In genomic region chr13:20702945-20703784, GRCh38 we compare ENCODE assay signal across 8 cellular contexts. TPM values are rescaled to one million over a fixed set of nuclear protein-coding genes. Genes with fewer than 3 reads are reported as not detected.
DNase-seq lines count a peak whose midpoint lies in the region; ATAC-seq, FAIRE-seq and TF ChIP-seq lines count a peak whose summit lies in the region.

Gene IL17D (plus strand): TSS chr13:20703699. CDS start chr13:20704002, 303 bp downstream.

- H3K9me3 ChIP-seq in A549 (no peaks in the 10 kb centered on the region), SJCRH30 (replicated peaks) (no peaks in the 10 kb centered on the region), smooth muscle cell (replicated peaks; ENCODE audit: low read depth) (no peaks in the 10 kb centered on the region)

- H2AFZ ChIP-seq in smooth muscle cell (ENCODE audit: low read depth), result peak within 1 kb of the TSS; percentile 92

- DNase-seq in A549 (ENCODE audit: low read depth in 1 of 2, low spot score in 1 of 2) (no peak), SJCRH30 (peak; percentile 31 to 52), astrocyte of the hippocampus (ENCODE audit: low read depth, low spot score) (peak; percentile 60), iPS-NIHi11 (ENCODE audit: low spot score) (peak; percentile 67), smooth muscle cell (lab: John Stamatoyannopoulos, UW; ENCODE audit: unreplicated experiment) (no peak), NCI-H1048 (lab: John Stamatoyannopoulos, UW) (no peak)

- H3K36me3 ChIP-seq in SJCRH30, result no peaks in the 10 kb centered on the region
- no peaks in the 10 kb centered on the region for H3K36me3 ChIP-seq in smooth muscle cell (ENCODE audit: low read depth)

- H3K27ac ChIP-seq in A549, result peak within 1 kb of the TSS; percentile 62 to 96
- no peak within 1 kb of the TSS for H3K27ac ChIP-seq in SJCRH30
- no peak within 1 kb of the TSS for H3K27ac ChIP-seq in smooth muscle cell (ENCODE audit: low read depth)

- POLR2A ChIA-PET in A549 (lab: Yijun Ruan, JAX), result interaction anchor here (0.7 kb wide), 2 partner anchors 31 to 283 kb away, joined by 4 to 8 read pairs; no protein-coding TSS in a partner anchor

- peak within 1 kb of the TSS; percentile 63 for H3K4me3 ChIP-seq in A549
- peak within 1 kb of the TSS; percentile 72 for H3K4me3 ChIP-seq in SJCRH30
- H3K4me3 ChIP-seq in smooth muscle cell, result peak within 1 kb of the TSS; percentile 86

- H3K9ac ChIP-seq in smooth muscle cell (ENCODE audit: low read depth), result peak within 1 kb of the TSS; percentile 62

- H3K4me2 ChIP-seq in A549 (peak within 1 kb of the TSS; percentile 80), smooth muscle cell (peak within 1 kb of the TSS; percentile 95)

- peaks cover 10% of the 10 kb centered on the region for H3K4me1 ChIP-seq in A549
- peaks cover 12% of the 10 kb centered on the region; the same call in 1 of the 2 replicates for H3K4me1 ChIP-seq in SJCRH30
- peaks cover 13% of the 10 kb centered on the region for H3K4me1 ChIP-seq in smooth muscle cell (ENCODE audit: low read depth)

- FAIRE-seq in A549 (lab: Jason Lieb, UNC), result no peak

- no peak for TF ChIP-seq EP300 in A549 (IDR thresholded peaks at IDR 0.05)

- TF ChIP-seq CTCF in A549 (IDR thresholded peaks at IDR 0.05) (no peak), smooth muscle cell (IDR thresholded peaks at IDR 0.05; ENCODE audit: borderline replicate concordance, insufficient read depth, poor library complexity, severe bottlenecking) (no peak)

- ATAC-seq in A549 (peak; percentile 45 to 53; a peak in 5 of 6 replicates), GM18502 (IDR thresholded peaks at IDR 0.05; ENCODE audit: poor library complexity, unreplicated experiment) (peak; percentile 34), HG02973 (IDR thresholded peaks at IDR 0.05; ENCODE audit: unreplicated experiment) (peak; percentile 28)

- TF ChIP-seq RAD21 in A549 (conservative IDR thresholded peaks at IDR 0.05 in 1 of 2, IDR thresholded peaks at IDR 0.05 in 1 of 2), result no peak

- no peaks in the 10 kb centered on the region for H3F3A ChIP-seq in smooth muscle cell (ENCODE audit: low read depth)

- H3K79me2 ChIP-seq in smooth muscle cell (ENCODE audit: low read depth), result no peaks in the 10 kb centered on the region

- no peaks in the 10 kb centered on the region for H4K20me1 ChIP-seq in smooth muscle cell (ENCODE audit: low read depth)

- WGBS in A549 (ENCODE audit: missing lambda C conversion rate), result 7% methylated on average over 8 of the region's 95 CpGs
- 1% methylated on average over 52 of the region's 95 CpGs for WGBS in smooth muscle cell (ENCODE audit: low lambda C conversion rate)

- CTCF ChIA-PET in A549 (lab: Yijun Ruan, JAX), result interaction anchor here (0.6 to 1.5 kb wide), 11 partner anchors 11 to 566 kb away, joined by 3 to 4 read pairs (median 3); no protein-coding TSS in a partner anchor

- TF ChIP-seq POLR2A in A549 (IDR thresholded peaks at IDR 0.05; ENCODE audit: low read length), result no peak

- H3K27me3 ChIP-seq in SJCRH30, result no peaks in the 10 kb centered on the region
- peaks cover 7% of the 10 kb centered on the region for H3K27me3 ChIP-seq in smooth muscle cell (ENCODE audit: low read depth)

TF ChIP-seq in A549, 52 proteins besides CTCF, POLR2A, EP300 and RAD21:
- TF ChIP-seq E2F6 (IDR thresholded peaks at IDR 0.05; ENCODE audit: borderline replicate concordance, low read depth) (peak; percentile 23; the same call in 1 of the 2 replicates), POLR2AphosphoS2 (conservative IDR thresholded peaks at IDR 0.05; ENCODE audit: low read length) (no peak)

RNA-seq across cellular contexts. Expression of gene IL17D, which starts in this region (rescaled TPM):
- 0.30 and 0.32 TPM in 2 replicates for polyA plus RNA-seq in A549 (2011; rRNA removed)
- polyA plus RNA-seq in A549 (2012; cell fraction: cytosol; rRNA removed), result 0.33 and 0.74 TPM in 2 replicates
- polyA plus RNA-seq in A549 (2012; cell fraction: nucleus; rRNA removed), result 0.48 and 0.67 TPM in 2 replicates
- polyA plus RNA-seq in A549 (2017; fragmentation: RNase III; extraction: RNeasy Plus Mini Kit Qiagen cat#74134 plus additional on column Dnase treatment), result 0.38 to 0.67 TPM (median 0.44 TPM) in 3 replicates
- not detected in 2 replicates for polyA minus RNA-seq in A549 (2011; rRNA and poly(A)+ RNA removed)
- 0.56 and 1.4 TPM in 2 replicates for total RNA-seq in SJCRH30 (2014; rRNA removed; shearing (Covaris generic))
- total RNA-seq in smooth muscle cell, result 2.4 and 4.1 TPM in 2 replicates
- 6.5 and 7.0 TPM in 2 replicates for polyA plus RNA-seq in smooth muscle cell

Comparison
In these comparisons a context has a peak if more than half of its experiments do, and no peak if none do; other contexts are left out.
1. Peak in ATAC-seq, H3K4me3 ChIP-seq, H3K27ac ChIP-seq and H3K4me2 ChIP-seq in A549; RNA of the gene not detected or under 1 TPM.
2. DNase-seq: peak in SJCRH30 (2 of 2), astrocyte of the hippocampus (single experiment) and iPS-NIHi11 (single experiment); none in A549 (0 of 2), smooth muscle cell (single experiment) and NCI-H1048 (single experiment).
3. Peak in every context shown above with its lines, with median percentiles within 50 percentile points of each other: ATAC-seq and H3K4me3 ChIP-seq.